28 cellular contexts compared by ENCODE assay signal in genomic region chr6:26588965-26589364, GRCh38.
"Had no signal": no experiment of that assay in that cellular context is flagged by ENCODE, and none has a peak within 500 bp of the region (broad histone marks: within the 10 kb centered on the region; RNA-seq: fewer than 3 reads in every experiment).

No MANE protein-coding gene starts in this region.

- H3K4me1 ChIP-seq: colonic mucosa, esophagus muscularis mucosa, esophagus squamous epithelium, foreskin keratinocyte, gastrocnemius medialis, gastroesophageal sphincter had no signal

- H3K27ac ChIP-seq: colonic mucosa, coronary artery, dorsolateral prefrontal cortex, epithelial cell of prostate, esophagus muscularis mucosa, esophagus squamous epithelium, foreskin keratinocyte, gastrocnemius medialis, gastroesophageal sphincter, heart left ventricle, heart right ventricle had no signal

- ATAC-seq: effector memory CD8-positive, alpha-beta T cell; esophagus mucosa; foreskin keratinocyte; gastrocnemius medialis; gastroesophageal sphincter; heart left ventricle; heart right ventricle had no signal

- DNase-seq: colonic mucosa; cortex of kidney; dermis blood vessel endothelial cell; dorsolateral prefrontal cortex; effector CD4-positive, alpha-beta T cell; effector CD8-positive, alpha-beta T cell; effector memory CD4-positive, alpha-beta T cell; effector memory CD8-positive, alpha-beta T cell; endodermal cell; erythroblast; esophagus squamous epithelium; foreskin fibroblast; foreskin keratinocyte; foreskin melanocyte; gastrocnemius medialis; glutamatergic neuron; head of caudate nucleus; heart left ventricle; heart right ventricle had no signal

- H3K9me3 ChIP-seq: colonic mucosa, esophagus muscularis mucosa, esophagus squamous epithelium, gastrocnemius medialis, gastroesophageal sphincter, heart left ventricle, heart right ventricle had no signal

- H3K4me3 ChIP-seq: colonic mucosa, coronary artery, dorsolateral prefrontal cortex, esophagus muscularis mucosa, esophagus squamous epithelium, gastrocnemius medialis, gastroesophageal sphincter, heart left ventricle, heart right ventricle had no signal

- FAIRE-seq: colon, endometrium, endothelial cell of umbilical vein, frontal cortex had no signal

- H3K36me3 ChIP-seq: colonic mucosa, esophagus muscularis mucosa, esophagus squamous epithelium, gastrocnemius medialis, gastroesophageal sphincter, heart left ventricle, heart right ventricle had no signal
